In the genomic region with DNA sequence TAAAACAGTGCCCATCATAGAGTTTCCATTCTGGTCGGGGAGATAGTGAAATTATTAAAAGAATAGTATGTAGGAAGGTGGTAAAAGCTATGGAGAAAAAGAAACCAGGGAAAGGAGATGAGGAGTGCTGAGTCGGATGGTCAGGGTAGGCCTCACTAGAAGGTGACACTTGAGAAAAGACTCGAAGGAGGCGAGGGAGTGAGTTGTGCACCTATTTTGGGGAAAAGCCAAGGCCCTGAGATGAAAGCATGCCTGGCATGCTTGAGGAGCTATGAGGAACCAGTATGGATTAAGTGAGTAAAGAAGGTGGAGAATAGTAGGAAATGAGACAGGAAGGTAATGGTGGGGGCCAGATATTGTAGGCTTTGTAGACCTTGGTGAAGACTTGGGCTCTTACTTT, we compare ENCODE assay signal across 23 cellular contexts.
"Had no signal": no experiment of that assay in that cellular context is flagged by ENCODE, and none has a peak within 500 bp of the region (broad histone marks: within the 10 kb centered on the region; RNA-seq: fewer than 3 reads in every experiment).

No MANE protein-coding gene starts in this region.

- DNase-seq: effector CD8-positive, alpha-beta T cell; effector memory CD8-positive, alpha-beta T cell; endodermal cell; foreskin keratinocyte; heart left ventricle; hypothalamus; immature natural killer cell; islet precursor cell; kidney; kidney glomerular epithelial cell; left colon; left ventricle myocardium superior; mammary epithelial cell; mesendoderm; midbrain had no signal

- H3K4me3 ChIP-seq: coronary artery, esophagus muscularis mucosa, gastroesophageal sphincter, heart left ventricle, hepatocyte, lung had no signal

- ATAC-seq: effector memory CD8-positive, alpha-beta T cell; foreskin keratinocyte; gastroesophageal sphincter; heart left ventricle; left colon; left lobe of liver; left ventricle myocardium superior had no signal

- H3K4me2 ChIP-seq: hepatocyte had no signal

- H3K4me1 ChIP-seq: esophagus muscularis mucosa, foreskin keratinocyte, gastroesophageal sphincter, heart left ventricle had no signal

- H3K27ac ChIP-seq: coronary artery, esophagus muscularis mucosa, foreskin keratinocyte, gastroesophageal sphincter, heart left ventricle, hepatocyte had no signal

- H3K27me3 ChIP-seq: esophagus muscularis mucosa, foreskin keratinocyte, gastroesophageal sphincter, heart left ventricle, hepatocyte had no signal

- H3K27ac Mint-ChIP-seq: dendritic cell treated with granulocyte-macrophage colony-stimulating factor and Interleukin-4, amounts not matched to agents 40 ng/mL and 50 ng/mL, for 4 days; effector memory CD8-positive, alpha-beta T cell; endodermal cell; immature natural killer cell; memory B cell had no signal

- H3K27me3 Mint-ChIP-seq: memory B cell had no signal

- H3K4me1 Mint-ChIP-seq: endodermal cell, immature natural killer cell, memory B cell had no signal

- H3K9me3 ChIP-seq: esophagus muscularis mucosa, gastroesophageal sphincter, heart left ventricle had no signal

- H3K9me3 Mint-ChIP-seq: dendritic cell treated with granulocyte-macrophage colony-stimulating factor and Interleukin-4, amounts not matched to agents 40 ng/mL and 50 ng/mL, for 4 days; effector memory CD8-positive, alpha-beta T cell; endodermal cell; immature natural killer cell; memory B cell had no signal

- H3K4me3 Mint-ChIP-seq: dendritic cell treated with granulocyte-macrophage colony-stimulating factor and Interleukin-4, amounts not matched to agents 40 ng/mL and 50 ng/mL, for 4 days; effector memory CD8-positive, alpha-beta T cell; endodermal cell; immature natural killer cell; memory B cell had no signal

- H2AFZ ChIP-seq: hepatocyte had no signal

- H3K79me2 ChIP-seq: hepatocyte had no signal
